ENCODE assay signal across 2 cellular contexts in the genomic region with DNA sequence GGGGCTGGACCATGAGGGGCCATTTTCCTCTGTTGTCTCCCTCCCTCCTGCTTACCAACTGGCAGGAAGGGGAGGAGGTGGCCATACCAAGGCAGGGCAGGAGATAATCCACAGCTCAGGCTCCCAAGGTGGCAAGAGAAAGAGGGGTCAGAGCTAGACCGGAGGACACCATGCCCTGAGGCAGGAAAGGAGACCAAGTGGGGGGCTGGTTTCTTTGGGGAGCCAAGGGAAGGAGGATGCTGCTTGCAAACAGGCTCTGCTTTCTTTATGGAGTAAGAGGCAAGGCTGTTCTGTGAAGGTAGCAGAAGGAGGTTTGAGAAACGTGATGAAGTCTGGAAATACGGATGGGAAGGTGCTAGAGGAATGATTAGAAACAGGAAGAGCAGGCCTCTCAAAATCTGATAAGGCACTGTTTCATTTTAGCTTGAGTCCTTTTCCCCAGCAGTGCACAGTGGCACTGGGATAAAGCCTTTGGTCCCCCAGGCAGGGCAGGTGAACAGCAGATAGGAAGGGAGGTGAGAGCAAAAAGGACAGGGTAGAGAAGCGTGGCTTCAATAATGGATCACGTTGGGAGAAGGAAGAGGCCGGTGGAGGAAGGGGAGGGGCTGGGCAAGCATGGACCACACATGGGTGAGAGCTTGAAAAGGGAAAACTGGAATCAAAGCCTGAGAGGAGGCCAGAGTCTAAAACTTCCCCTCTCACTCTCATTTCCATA.
TF ChIP-seq lines count a peak whose summit lies in the region.

No MANE protein-coding gene starts in this region.

TF ChIP-seq in K562, 482 proteins besides CTCF, POLR2A, EP300 and RAD21:
- no peak for TF ChIP-seq NFYB (IDR thresholded peaks at IDR 0.05; ENCODE audit: extremely low read depth, insufficient read length)
- TF ChIP-seq, protein P1, sequence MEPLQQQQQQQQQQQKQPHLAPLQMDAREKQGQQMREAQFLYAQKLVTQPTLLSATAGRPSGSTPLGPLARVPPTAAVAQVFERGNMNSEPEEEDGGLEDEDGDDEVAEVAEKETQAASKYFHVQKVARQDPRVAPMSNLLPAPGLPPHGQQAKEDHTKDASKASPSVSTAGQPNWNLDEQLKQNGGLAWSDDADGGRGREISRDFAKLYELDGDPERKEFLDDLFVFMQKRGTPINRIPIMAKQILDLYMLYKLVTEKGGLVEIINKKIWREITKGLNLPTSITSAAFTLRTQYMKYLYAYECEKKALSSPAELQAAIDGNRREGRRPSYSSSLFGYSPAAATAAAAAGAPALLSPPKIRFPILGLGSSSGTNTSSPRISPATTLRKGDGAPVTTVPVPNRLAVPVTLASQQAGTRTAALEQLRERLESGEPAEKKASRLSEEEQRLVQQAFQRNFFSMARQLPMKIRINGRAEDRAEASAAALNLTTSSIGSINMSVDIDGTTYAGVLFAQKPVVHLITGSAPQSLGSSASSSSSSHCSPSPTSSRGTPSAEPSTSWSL (CRISPR knock-in tag; IDR thresholded peaks at IDR 0.05; ENCODE audit: borderline replicate concordance): no peak
- no peak for TF ChIP-seq ZNF12 (CRISPR knock-in tag; IDR thresholded peaks at IDR 0.05)
- TF ChIP-seq SPI1 (IDR thresholded peaks at IDR 0.05; ENCODE audit: borderline replicate concordance, low read depth, low read length): peak; percentile 45; the same call in 1 of the 2 replicates
- TF ChIP-seq ZNF77 (CRISPR knock-in tag; IDR thresholded peaks at IDR 0.05): no peak
TF ChIP-seq in K562: peak in this region for 1.

TF ChIP-seq in HEK293T, 16 proteins besides CTCF, POLR2A, EP300 and RAD21:
- TF ChIP-seq CTBP1 (IDR thresholded peaks at IDR 0.05; ENCODE audit: borderline replicate concordance) (no peak), FOXM1 (IDR thresholded peaks at IDR 0.05; ENCODE audit: borderline replicate concordance) (no peak), ARNT (IDR thresholded peaks at IDR 0.05) (no peak), TARDBP (IDR thresholded peaks at IDR 0.05) (no peak), SUZ12 (IDR thresholded peaks at IDR 0.05) (no peak), ZNF384 (IDR thresholded peaks at IDR 0.05) (no peak)
- TF ChIP-seq, protein P2, sequence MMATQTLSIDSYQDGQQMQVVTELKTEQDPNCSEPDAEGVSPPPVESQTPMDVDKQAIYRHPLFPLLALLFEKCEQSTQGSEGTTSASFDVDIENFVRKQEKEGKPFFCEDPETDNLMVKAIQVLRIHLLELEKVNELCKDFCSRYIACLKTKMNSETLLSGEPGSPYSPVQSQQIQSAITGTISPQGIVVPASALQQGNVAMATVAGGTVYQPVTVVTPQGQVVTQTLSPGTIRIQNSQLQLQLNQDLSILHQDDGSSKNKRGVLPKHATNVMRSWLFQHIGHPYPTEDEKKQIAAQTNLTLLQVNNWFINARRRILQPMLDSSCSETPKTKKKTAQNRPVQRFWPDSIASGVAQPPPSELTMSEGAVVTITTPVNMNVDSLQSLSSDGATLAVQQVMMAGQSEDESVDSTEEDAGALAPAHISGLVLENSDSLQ (IDR thresholded peaks at IDR 0.05): no peak
